8 cellular contexts compared by ENCODE assay signal in genomic region chr15:75200765-75201608, GRCh38. TPM values are rescaled to one million over a fixed set of nuclear protein-coding genes. Genes with fewer than 3 reads are reported as not detected.
DNase-seq lines count a peak whose midpoint lies in the region; ATAC-seq and TF ChIP-seq lines count a peak whose summit lies in the region.

No MANE protein-coding gene starts in this region.

- TF ChIP-seq CTCF in activated B cell treated with CpG ODN at 0.5 μM for 24 hours (IDR thresholded peaks at IDR 0.05) (no peak), thyroid gland (IDR thresholded peaks at IDR 0.05) (no peak)

- H3K27me3 Mint-ChIP-seq in activated B cell treated with CpG ODN at 0.5 μM for 24 hours = peaks cover 4% of the 10 kb centered on the region
- H3K27me3 Mint-ChIP-seq in effector memory CD8-positive, alpha-beta T cell = no peaks in the 10 kb centered on the region

- H3K27ac ChIP-seq in muscle layer of duodenum (ENCODE audit: low read length) (peak overlapping the region; percentile 88), thyroid gland (peak overlapping the region; percentile 90 to 96 (median 93))

- H3K27me3 ChIP-seq in muscle layer of duodenum (ENCODE audit: low read depth, low read length) (no peaks in the 10 kb centered on the region), thyroid gland (no peaks in the 10 kb centered on the region)

- H3K27ac Mint-ChIP-seq in activated B cell treated with CpG ODN at 0.5 μM for 24 hours = peak overlapping the region; percentile 66
- H3K27ac Mint-ChIP-seq in effector memory CD8-positive, alpha-beta T cell = peak overlapping the region; percentile 88 to 90

- DNase-seq in DMS79 treated with DMSO at 0.1 percent for 48 hours (lab: John Stamatoyannopoulos, UW) = peak; percentile 49
- peak; percentile 87 for DNase-seq in KBM-7
- DNase-seq in activated B cell treated with CpG ODN at 0.5 μM for 24 hours = peak; percentile 31
- peak in 1 of 3 experiments; percentile 7 for DNase-seq in effector memory CD8-positive, alpha-beta T cell
- peak; percentile 90 to 95 for DNase-seq in thyroid gland
- DNase-seq in DMS114 treated with DMSO at 0.1 percent for 48 hours (lab: John Stamatoyannopoulos, UW; ENCODE audit: unreplicated experiment) = no peak

- no peaks in the 10 kb centered on the region for H3K9me3 Mint-ChIP-seq in activated B cell treated with CpG ODN at 0.5 μM for 24 hours
- no peaks in the 10 kb centered on the region for H3K9me3 Mint-ChIP-seq in effector memory CD8-positive, alpha-beta T cell

- H3K36me3 ChIP-seq in muscle layer of duodenum (ENCODE audit: control insufficient read depth in 1 of 2, insufficient read depth in 2 of 2, low read length in 2 of 2) (peaks cover 1 to 2% of the 10 kb centered on the region in 2 donors), thyroid gland (no peaks in the 10 kb centered on the region)

- peak; percentile 24 to 40 for TF ChIP-seq POLR2A in thyroid gland (IDR thresholded peaks at IDR 0.05)

- POLR2A ChIA-PET in activated B cell treated with CpG ODN at 0.5 μM for 24 hours (lab: Charles Lee) = interaction anchor here (0.6 to 2.0 kb wide), 27 partner anchors 10 to 250 kb away, joined by 3 to 24 read pairs (median 4); partner anchors contain the start of genes PPCDC and SIN3A

- in situ Hi-C loops in KBM-7 (cut with MboI; ENCODE audit: low pct_unique_long_range_greater_than_20kb, low sequenced_read_pairs) = no loop called here

- 6 to 8% methylated on average over 12 to 20 of the region's 21 CpGs for WGBS in thyroid gland, 2 donors

- no peak for ATAC-seq in activated B cell treated with CpG ODN at 0.5 μM for 24 hours (ENCODE audit: low read depth)
- ATAC-seq in effector memory CD8-positive, alpha-beta T cell (replicated peaks) = no peak
- ATAC-seq in HG02852 (IDR thresholded peaks at IDR 0.05; ENCODE audit: unreplicated experiment) = no peak

- intact Hi-C loops in activated B cell treated with CpG ODN at 0.5 μM for 24 hours (cut with micrococcal nuclease) (loop anchor here (1.0 to 10.0 kb wide), 6 partner anchors 22 to 569 kb away; partner anchors contain the start of genes PPCDC and SIN3A), thyroid gland (cut with DNase I) (no loop called here)

- H3K4me3 ChIP-seq in muscle layer of duodenum (ENCODE audit: low read depth in 1 of 2, low read length in 2 of 2) = peak overlapping the region; percentile 81 to 84
- peak overlapping the region in 2 of 3 donors; percentile 5 to 88 for H3K4me3 ChIP-seq in thyroid gland (replicated peaks in 1 of 3)

- H3K4me1 ChIP-seq in muscle layer of duodenum (ENCODE audit: control insufficient read depth in 1 of 2, insufficient read depth in 2 of 2, low read length in 2 of 2) = peaks cover 26 to 40% of the 10 kb centered on the region in 2 donors
- peaks cover 35 to 53% of the 10 kb centered on the region in 2 donors for H3K4me1 ChIP-seq in thyroid gland

- CTCF ChIA-PET in activated B cell treated with CpG ODN at 0.5 μM for 24 hours (lab: Charles Lee) = interaction anchor here (0.6 to 2.2 kb wide), 10 partner anchors 20 to 174 kb away, joined by 3 to 8 read pairs (median 4); no protein-coding TSS in a partner anchor

- peaks cover 5% of the 10 kb centered on the region for H3K36me3 Mint-ChIP-seq in activated B cell treated with CpG ODN at 0.5 μM for 24 hours (ENCODE audit: low read depth)
- peaks cover 11% of the 10 kb centered on the region for H3K36me3 Mint-ChIP-seq in effector memory CD8-positive, alpha-beta T cell (ENCODE audit: insufficient read depth)

- H3K4me1 Mint-ChIP-seq in activated B cell treated with CpG ODN at 0.5 μM for 24 hours = peaks cover 37% of the 10 kb centered on the region
- H3K4me1 Mint-ChIP-seq in effector memory CD8-positive, alpha-beta T cell (ENCODE audit: low read depth in 2 of 2) = peaks cover 28 to 35% of the 10 kb centered on the region in 2 donors

- peak overlapping the region; percentile 88 for H3K4me3 Mint-ChIP-seq in activated B cell treated with CpG ODN at 0.5 μM for 24 hours
- peak overlapping the region; percentile 85 to 92 for H3K4me3 Mint-ChIP-seq in effector memory CD8-positive, alpha-beta T cell

- H3K9me3 ChIP-seq in muscle layer of duodenum (ENCODE audit: control insufficient read depth in 1 of 2, low read length in 2 of 2) (no peaks in the 10 kb centered on the region), thyroid gland (no peaks in the 10 kb centered on the region)

RNA-seq across cellular contexts. Expression of gene C15orf39, which starts 0.7 kb away (rescaled TPM):
- total RNA-seq in activated B cell treated with CpG ODN at 0.5 μM for 24 hours (59.6 and 73.2 TPM in 2 replicates), thyroid gland (10 to 100 TPM; 10.6 to 18.3 (median 16.7) TPM)

RNA-seq across cellular contexts. Expression of gene GOLGA6C, which starts 57.1 kb away (rescaled TPM):
- total RNA-seq in activated B cell treated with CpG ODN at 0.5 μM for 24 hours (not detected in 2 replicates), thyroid gland (not detected)
